In genomic region chr10:103781329-103782061, GRCh38 we compare ENCODE assay signal across 8 cellular contexts.
DNase-seq lines count a peak whose midpoint lies in the region; ATAC-seq, FAIRE-seq and TF ChIP-seq lines count a peak whose summit lies in the region.

No MANE protein-coding gene starts in this region.

- H3K14ac ChIP-seq in neuronal stem cell (ENCODE audit: low read length), result peak overlapping the region; percentile 23

- no peak overlapping the region for H4K8ac ChIP-seq in neuronal stem cell (ENCODE audit: low read depth, low read length)

- H4K91ac ChIP-seq in neuronal stem cell (ENCODE audit: low read depth, low read length, poor library complexity), result no peak overlapping the region

- no peaks in the 10 kb centered on the region for H3K79me2 ChIP-seq in astrocyte (ENCODE audit: insufficient read depth, low read length)

- peak overlapping the region; percentile 8 for H3K27ac Mint-ChIP-seq in astrocyte (ENCODE audit: unreplicated experiment)

- no peak overlapping the region for H3K23ac ChIP-seq in neuronal stem cell (ENCODE audit: low read depth, low read length, poor library complexity)

- peaks cover 16% of the 10 kb centered on the region for H3K27me3 Mint-ChIP-seq in astrocyte (ENCODE audit: low read depth, unreplicated experiment)

- H3K79me1 ChIP-seq in neuronal stem cell (ENCODE audit: low read depth, low read length), result no peaks in the 10 kb centered on the region

- H3K36me3 ChIP-seq in astrocyte (ENCODE audit: insufficient read depth, low read length) (no peaks in the 10 kb centered on the region), neuronal stem cell (replicated peaks in 1 of 2; ENCODE audit: control insufficient read depth in 2 of 2, insufficient read depth in 2 of 2, low read length in 2 of 2) (peaks cover 0 to 4% of the 10 kb centered on the region in 2 donors)

- no peak overlapping the region for H3K4me3 ChIP-seq in astrocyte (ENCODE audit: insufficient read depth, low read depth, low read length)
- no peak overlapping the region for H3K4me3 ChIP-seq in neuronal stem cell (ENCODE audit: low read length in 2 of 2)

- peak overlapping the region; percentile 40 for H3K4me2 ChIP-seq in astrocyte (ENCODE audit: low read length)
- H3K4me2 ChIP-seq in neuronal stem cell (ENCODE audit: insufficient read depth, low read length, poor library complexity, severe bottlenecking), result no peak overlapping the region

- H3K9ac ChIP-seq in astrocyte (ENCODE audit: low read length) (no peak overlapping the region), neuronal stem cell (ENCODE audit: low read depth, low read length, poor library complexity) (no peak overlapping the region)

- H3K27me3 ChIP-seq in astrocyte (ENCODE audit: insufficient read depth, low read length) (no peaks in the 10 kb centered on the region), neuronal stem cell (ENCODE audit: control insufficient read depth in 3 of 3, insufficient read depth in 3 of 3, low read depth in 1 of 3, low read length in 3 of 3) (no peaks in the 10 kb centered on the region)

- H3K27ac ChIP-seq in astrocyte (ENCODE audit: low read depth, low read length) (peak overlapping the region; percentile 44), neuronal stem cell (replicated peaks; ENCODE audit: low read length) (no peak overlapping the region)

- no peak overlapping the region for H2AK5ac ChIP-seq in neuronal stem cell (ENCODE audit: low read depth, low read length)

- no peak overlapping the region for H2BK5ac ChIP-seq in neuronal stem cell (ENCODE audit: low read length)

- H3K4me1 ChIP-seq in astrocyte (ENCODE audit: insufficient read depth, low read length), result peaks cover 9% of the 10 kb centered on the region
- peaks cover 0 to 4% of the 10 kb centered on the region in 2 donors for H3K4me1 ChIP-seq in neuronal stem cell (ENCODE audit: control insufficient read depth in 2 of 2, insufficient read depth in 1 of 2, low read depth in 1 of 2, low read length in 2 of 2)

- H2AFZ ChIP-seq in astrocyte (ENCODE audit: low read depth, low read length) (no peak overlapping the region), neuronal stem cell (ENCODE audit: low read length) (no peak overlapping the region)

- no peak overlapping the region for H3K4me3 Mint-ChIP-seq in astrocyte (ENCODE audit: unreplicated experiment)

- peaks cover 4% of the 10 kb centered on the region for H4K20me1 ChIP-seq in astrocyte (ENCODE audit: insufficient read depth, low read length)

- peaks cover 3% of the 10 kb centered on the region for H3K9me3 Mint-ChIP-seq in astrocyte (ENCODE audit: unreplicated experiment)

- no peak overlapping the region for H2BK15ac ChIP-seq in neuronal stem cell (ENCODE audit: low read length)

- H3K9me3 ChIP-seq in astrocyte (ENCODE audit: insufficient read depth, low read depth, low read length) (no peaks in the 10 kb centered on the region), neuronal stem cell (replicated peaks in 1 of 2; ENCODE audit: control insufficient read depth in 2 of 2, insufficient read depth in 1 of 2, low read depth in 1 of 2, low read length in 2 of 2) (peaks cover 0 to 3% of the 10 kb centered on the region in 2 donors)

- no peak for ATAC-seq in GM18498 (IDR thresholded peaks at IDR 0.05; ENCODE audit: unreplicated experiment)

- peaks cover 10% of the 10 kb centered on the region for H3K36me3 Mint-ChIP-seq in astrocyte (ENCODE audit: low read depth, unreplicated experiment)

- H2BK12ac ChIP-seq in neuronal stem cell (ENCODE audit: low read length), result no peak overlapping the region

- peaks cover 7% of the 10 kb centered on the region for H3K4me1 Mint-ChIP-seq in astrocyte (ENCODE audit: low read depth, unreplicated experiment)

- TF ChIP-seq CTCF in astrocyte (IDR thresholded peaks at IDR 0.05; ENCODE audit: insufficient read depth, low read depth, low read length), result peak; percentile 66

- WGBS in neuronal stem cell (ENCODE audit: extremely low coverage in 2 of 2, insufficient read length in 2 of 2, insufficient replicate concordance in 1 of 2), 2 donors, result no CpG with 5 or more reads among the region's 6 CpGs

- no peak overlapping the region for H3K18ac ChIP-seq in neuronal stem cell (ENCODE audit: low read length)

- H2BK120ac ChIP-seq in neuronal stem cell (ENCODE audit: low read depth, low read length), result no peak overlapping the region

- DNase-seq in GM04504 (ENCODE audit: low read depth) (peak; percentile 95), Kasumi-1 (lab: John Stamatoyannopoulos, UW) (peak; percentile 77 to 89), astrocyte (ENCODE audit: low read depth) (peak; percentile 99), neuronal stem cell (ENCODE audit: low spot score) (no peak), cerebellar nuclear complex (lab: John Stamatoyannopoulos, UW) (no peak), globus pallidus (ENCODE audit: low spot score) (no peak), NCI-H524 treated with DMSO at 0.1 percent for 48 hours (lab: John Stamatoyannopoulos, UW) (no peak)

- FAIRE-seq in astrocyte (lab: Jason Lieb, UNC), result peak; percentile 86

- H3K4ac ChIP-seq in neuronal stem cell (ENCODE audit: low read length), result no peak overlapping the region

Comparison
In these comparisons a context has a peak if more than half of its experiments do, and no peak if none do; other contexts are left out.
1. DNase-seq: peak in GM04504 (single experiment), Kasumi-1 (2 of 2) and astrocyte (single experiment); none in neuronal stem cell (single experiment), cerebellar nuclear complex (0 of 2), globus pallidus (single experiment) and NCI-H524 treated with DMSO at 0.1 percent for 48 hours (single experiment).